23 cellular contexts compared by ENCODE assay signal in the genomic region with DNA sequence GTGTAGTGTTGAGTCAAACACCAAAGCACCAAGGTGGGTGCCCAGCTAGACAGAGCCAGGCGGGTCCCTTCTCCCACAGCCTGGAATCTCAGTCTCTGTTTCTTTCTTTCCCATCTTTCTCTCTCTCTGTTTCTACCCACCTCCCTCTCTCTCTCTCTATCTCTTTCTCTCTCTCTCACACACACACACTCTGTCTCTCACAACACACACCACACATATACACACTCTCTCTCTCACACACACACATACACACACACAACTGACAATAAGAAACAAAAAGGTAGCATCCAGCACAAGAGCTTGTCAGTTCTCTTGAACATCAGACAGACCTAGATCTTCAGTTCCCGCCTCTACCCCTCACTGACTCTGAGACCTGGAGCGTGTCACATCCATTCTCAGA. TPM values are rescaled to one million over a fixed set of nuclear protein-coding genes. Genes with fewer than 3 reads are reported as not detected.
"Had no signal": no experiment of that assay in that cellular context is flagged by ENCODE, and none has a peak within 500 bp of the region (broad histone marks: within the 10 kb centered on the region; RNA-seq: fewer than 3 reads in every experiment).

No MANE protein-coding gene starts in this region.

- DNase-seq: cerebellar nuclear complex; effector memory CD8-positive, alpha-beta T cell; erythroblast; glutamatergic neuron; immature natural killer cell; kidney; left cardiac atrium; left ventricle myocardium inferior; lower lobe of right lung; mesenchymal stem cell; midbrain; sigmoid colon; stimulated activated CD4-positive, alpha-beta T cell treated with anti-CD3 and anti-CD28 coated beads, Interleukin-2, amount 100 ng/mL, for 24 hours; stimulated activated CD4-positive, alpha-beta T cell treated with anti-CD3 and anti-CD28 coated beads, Interleukin-4, amount 100 ng/mL, for 4 hours; stimulated activated naive CD4-positive, alpha-beta T cell; stomach; substantia nigra had no signal

- ATAC-seq: effector memory CD8-positive, alpha-beta T cell; gastroesophageal sphincter; left cardiac atrium; lower lobe of right lung; natural killer cell treated with Interleukin-12 subunit alpha and Interleukin-12 subunit beta and Interleukin-15 and Interleukin-18, amount 100 ng/mL, for 72 hours had no signal

- H3K27me3 ChIP-seq: gastroesophageal sphincter, sigmoid colon, stomach had no signal

- H3K4me3 ChIP-seq: gastroesophageal sphincter, left ventricle myocardium inferior, lower lobe of right lung, sigmoid colon, stomach had no signal

- H3K36me3 ChIP-seq: gastroesophageal sphincter, left ventricle myocardium inferior, lower lobe of right lung, sigmoid colon, stomach had no signal

- FAIRE-seq: colon, kidney, urothelium cell line had no signal

- H3K9me3 ChIP-seq: gastroesophageal sphincter, left ventricle myocardium inferior, lower lobe of right lung, sigmoid colon, stomach had no signal

- H3K27ac ChIP-seq: left ventricle myocardium inferior, lower lobe of right lung, stomach had no signal

RNA-seq across cellular contexts. Expression of a gene that starts 2.4 kb away (rescaled TPM):
- total RNA-seq: kidney; natural killer cell treated with Interleukin-12 subunit alpha and Interleukin-12 subunit beta and Interleukin-15 and Interleukin-18, amount 100 ng/mL, for 72 hours; omental fat pad; pulmonary artery endothelial cell; sigmoid colon; stomach had no signal
